ENCODE assay signal across 8 cellular contexts in genomic region chr11:120211522-120212258, GRCh38. TPM values are rescaled to one million over a fixed set of nuclear protein-coding genes. Genes with fewer than 3 reads are reported as not detected.
DNase-seq lines count a peak whose midpoint lies in the region; ATAC-seq and TF ChIP-seq lines count a peak whose summit lies in the region.

No MANE protein-coding gene starts in this region.

- no peak for TF ChIP-seq CTCF in GM12864 (IDR thresholded peaks at IDR 0.05; ENCODE audit: low read depth, low read length, missing control alignments)
- no peak for TF ChIP-seq CTCF in MM.1S (IDR thresholded peaks at IDR 0.05; ENCODE audit: low read length)
- no peak for TF ChIP-seq CTCF in coronary artery (IDR thresholded peaks at IDR 0.05)

- DNase-seq in GM12864 (ENCODE audit: low read depth) (no peak), MM.1S (no peak), coronary artery (ENCODE audit: low spot score) (no peak), NCI-H1417 (lab: John Stamatoyannopoulos, UW) (no peak), occipital lobe (lab: John Stamatoyannopoulos, UW) (no peak)
- no peak for DNase-seq in natural killer cell treated with Interleukin-12 subunit alpha and Interleukin-12 subunit beta and Interleukin-15 and Interleukin-18, amount 100 ng/mL, for 72 hours (ENCODE audit: low spot score)

- H2AFZ ChIP-seq in MM.1S (ENCODE audit: low read length): peak overlapping the region; percentile 75

- H3K4me3 Mint-ChIP-seq in natural killer cell treated with Interleukin-12 subunit alpha and Interleukin-12 subunit beta and Interleukin-15 and Interleukin-18, amount 100 ng/mL, for 72 hours: peak overlapping the region; percentile 92

- H3K4me1 ChIP-seq in MM.1S (ENCODE audit: low read length): peaks cover 3% of the 10 kb centered on the region; the same call in 1 of the 2 replicates

- peaks cover 23% of the 10 kb centered on the region in 2 donors for H3K27me3 Mint-ChIP-seq in natural killer cell treated with Interleukin-12 subunit alpha and Interleukin-12 subunit beta and Interleukin-15 and Interleukin-18, amount 100 ng/mL, for 72 hours

- H4K20me1 ChIP-seq in MM.1S (ENCODE audit: insufficient read depth, low read length): no peaks in the 10 kb centered on the region

- no peaks in the 10 kb centered on the region for H3K36me3 Mint-ChIP-seq in natural killer cell treated with Interleukin-12 subunit alpha and Interleukin-12 subunit beta and Interleukin-15 and Interleukin-18, amount 100 ng/mL, for 72 hours

- H3K27ac Mint-ChIP-seq in natural killer cell treated with Interleukin-12 subunit alpha and Interleukin-12 subunit beta and Interleukin-15 and Interleukin-18, amount 100 ng/mL, for 72 hours: no peak overlapping the region

- H3K27ac ChIP-seq in MM.1S (ENCODE audit: low read length) (no peak overlapping the region), coronary artery (peak overlapping the region; percentile 47 to 83)

- no peaks in the 10 kb centered on the region for H3K9me2 ChIP-seq in MM.1S (replicated peaks; ENCODE audit: insufficient read depth, low read length)

- H3K9ac ChIP-seq in MM.1S (ENCODE audit: low read length): peak overlapping the region; percentile 71

- no peaks in the 10 kb centered on the region for H3K36me3 ChIP-seq in MM.1S (replicated peaks; ENCODE audit: insufficient read depth, low read length)

- H3K9me3 ChIP-seq in MM.1S (replicated peaks; ENCODE audit: insufficient read depth, low read length): no peaks in the 10 kb centered on the region

- H3K4me1 Mint-ChIP-seq in natural killer cell treated with Interleukin-12 subunit alpha and Interleukin-12 subunit beta and Interleukin-15 and Interleukin-18, amount 100 ng/mL, for 72 hours (ENCODE audit: low read depth in 2 of 2): peaks cover 25 to 27% of the 10 kb centered on the region in 2 donors

- H3K27me3 ChIP-seq in MM.1S (replicated peaks; ENCODE audit: insufficient read depth, low read length): no peaks in the 10 kb centered on the region; the same call in 1 of the 2 replicates

- H3K9me3 Mint-ChIP-seq in natural killer cell treated with Interleukin-12 subunit alpha and Interleukin-12 subunit beta and Interleukin-15 and Interleukin-18, amount 100 ng/mL, for 72 hours: no peaks in the 10 kb centered on the region

- no peak for ATAC-seq in natural killer cell treated with Interleukin-12 subunit alpha and Interleukin-12 subunit beta and Interleukin-15 and Interleukin-18, amount 100 ng/mL, for 72 hours
- ATAC-seq in GM18861 (IDR thresholded peaks at IDR 0.05; ENCODE audit: unreplicated experiment) (no peak), HG02870 (IDR thresholded peaks at IDR 0.05; ENCODE audit: unreplicated experiment) (no peak)

- H3F3A ChIP-seq in MM.1S (ENCODE audit: insufficient read depth, low read length): peaks cover 5% of the 10 kb centered on the region; the same call in 1 of the 2 replicates

- peak overlapping the region; percentile 92 for H3K4me2 ChIP-seq in MM.1S (ENCODE audit: low read depth, low read length)

- H3K79me2 ChIP-seq in MM.1S (ENCODE audit: low read length): peaks cover 9% of the 10 kb centered on the region; the same call in 1 of the 2 replicates

- H3K4me3 ChIP-seq in GM12864 (ENCODE audit: low read depth, low read length) (peak overlapping the region; percentile 66), MM.1S (ENCODE audit: low read length) (peak overlapping the region; percentile 87), coronary artery (peak overlapping the region; percentile 84)

RNA-seq across cellular contexts. Expression of gene OAF, which starts 0.9 kb away (rescaled TPM):
- total RNA-seq in natural killer cell treated with Interleukin-12 subunit alpha and Interleukin-12 subunit beta and Interleukin-15 and Interleukin-18, amount 100 ng/mL, for 72 hours: 1 to 10 TPM; 1.1 to 1.9 TPM
- total RNA-seq in occipital lobe: 1.4 TPM

RNA-seq across cellular contexts. Expression of gene POU2F3, which starts 28.2 kb away (rescaled TPM):
- total RNA-seq in natural killer cell treated with Interleukin-12 subunit alpha and Interleukin-12 subunit beta and Interleukin-15 and Interleukin-18, amount 100 ng/mL, for 72 hours: not detected
- total RNA-seq in occipital lobe: not detected
